8 cellular contexts compared by ENCODE assay signal in genomic region chr19:57813919-57814504, GRCh38. TPM values are rescaled to one million over a fixed set of nuclear protein-coding genes. Genes with fewer than 3 reads are reported as not detected.
DNase-seq lines count a peak whose midpoint lies in the region; ATAC-seq and TF ChIP-seq lines count a peak whose summit lies in the region.

No MANE protein-coding gene starts in this region.

- H3K9me2 ChIP-seq in MM.1S (replicated peaks; ENCODE audit: insufficient read depth, low read length), result no peaks in the 10 kb centered on the region

- peaks cover 13% of the 10 kb centered on the region for H3K79me2 ChIP-seq in MM.1S (ENCODE audit: low read length)

- H3K4me1 ChIP-seq in BE2C (no peaks in the 10 kb centered on the region), MM.1S (ENCODE audit: low read length) (no peaks in the 10 kb centered on the region), ectodermal cell (ENCODE audit: control insufficient read depth, insufficient read depth, low read length) (peaks cover 4% of the 10 kb centered on the region)

- H3K9me3 ChIP-seq in BE2C, result no peaks in the 10 kb centered on the region
- no peaks in the 10 kb centered on the region for H3K9me3 ChIP-seq in MM.1S (replicated peaks; ENCODE audit: insufficient read depth, low read length)
- H3K9me3 ChIP-seq in ectodermal cell (ENCODE audit: control insufficient read depth, low read length), result no peaks in the 10 kb centered on the region

- H3K36me3 Mint-ChIP-seq in naive B cell, result peaks cover 0 to 3% of the 10 kb centered on the region in 2 donors

- peak overlapping the region; percentile 91 to 99 (median 98) for H3K4me3 Mint-ChIP-seq in naive B cell

- no peaks in the 10 kb centered on the region for H3K9me3 Mint-ChIP-seq in naive B cell

- H2AFZ ChIP-seq in MM.1S (ENCODE audit: low read length), result peak overlapping the region; percentile 90

- no peaks in the 10 kb centered on the region for H4K20me1 ChIP-seq in MM.1S (ENCODE audit: insufficient read depth, low read length)

- H3K36me3 ChIP-seq in BE2C (peaks cover 4% of the 10 kb centered on the region), MM.1S (replicated peaks; ENCODE audit: insufficient read depth, low read length) (no peaks in the 10 kb centered on the region), ectodermal cell (ENCODE audit: control insufficient read depth, insufficient read depth, low read length) (no peaks in the 10 kb centered on the region)

- WGBS in ectodermal cell, 2 experiments, result 25% methylated on average over 13 of the region's 13 CpGs

- ATAC-seq in naive B cell (ENCODE audit: low read depth in 2 of 2) (no peak), GM19467 (IDR thresholded peaks at IDR 0.05; ENCODE audit: unreplicated experiment) (no peak)

- H3F3A ChIP-seq in MM.1S (ENCODE audit: insufficient read depth, low read length), result no peaks in the 10 kb centered on the region

- POLR2A ChIA-PET in HEK293T (lab: Yijun Ruan, JAX), result interaction anchor here (0.6 to 1.1 kb wide), 2 partner anchors 9 to 44 kb away, joined by 3 read pairs; partner anchors contain the start of gene ZNF586

- H3K4me3 ChIP-seq in BE2C (ENCODE audit: low read depth, low read length) (peak overlapping the region; percentile 96), MM.1S (ENCODE audit: low read length) (peak overlapping the region; percentile 91), ectodermal cell (ENCODE audit: insufficient read depth, low read depth, low read length) (peak overlapping the region; percentile 71)

- in situ Hi-C loops in ACHN (cut with HindIII; ENCODE audit: low pct_ligation_motif_present, low pct_unique_long_range_greater_than_20kb, low sequenced_read_pairs), result no loop called here

- peak overlapping the region; percentile 82 for H3K9ac ChIP-seq in MM.1S (ENCODE audit: low read length)

- H3K4me1 Mint-ChIP-seq in naive B cell, result peaks cover 37 to 50% (median 43%) of the 10 kb centered on the region in 3 donors

- H3K27ac ChIP-seq in MM.1S (ENCODE audit: low read length), result peak overlapping the region; percentile 35; the same call in 1 of the 2 replicates
- H3K27ac ChIP-seq in ectodermal cell (ENCODE audit: insufficient read depth, low read depth, low read length, poor library complexity, severe bottlenecking), result no peak overlapping the region

- CTCF ChIA-PET in HEK293T (lab: Yijun Ruan, JAX), result no interaction called here

- peak overlapping the region; percentile 82 for H3K4me2 ChIP-seq in MM.1S (ENCODE audit: low read depth, low read length)

- H3K27ac Mint-ChIP-seq in naive B cell, result peak overlapping the region; percentile 94 to 98 (median 96)

- DNase-seq in BE2C (no peak), MM.1S (no peak), naive B cell (no peak), HEK293T (ENCODE audit: extremely low spot score) (no peak), ACHN (no peak)
- DNase-seq in stimulated activated CD4-positive, alpha-beta T cell treated with anti-CD3 and anti-CD28 coated beads, Interleukin-4, amount 100 ng/mL, for 1 hour, result no peak

- TF ChIP-seq CTCF in BE2C (IDR thresholded peaks at IDR 0.05; ENCODE audit: low read depth, low read length) (no peak), MM.1S (IDR thresholded peaks at IDR 0.05; ENCODE audit: low read length) (no peak)

- H3K27me3 ChIP-seq in BE2C (no peaks in the 10 kb centered on the region), MM.1S (replicated peaks; ENCODE audit: insufficient read depth, low read length) (no peaks in the 10 kb centered on the region), ectodermal cell (ENCODE audit: control insufficient read depth, insufficient read depth, low read length, poor library complexity, severe bottlenecking) (no peaks in the 10 kb centered on the region)

- H3K27me3 Mint-ChIP-seq in naive B cell, result no peaks in the 10 kb centered on the region

TF ChIP-seq in HEK293T, 16 proteins besides CTCF, POLR2A, EP300 and RAD21:
- no peak for TF ChIP-seq HDGF (IDR thresholded peaks at IDR 0.05; ENCODE audit: borderline replicate concordance)
- no peak for TF ChIP-seq CTBP1 (IDR thresholded peaks at IDR 0.05; ENCODE audit: borderline replicate concordance)
- no peak for TF ChIP-seq NFRKB (IDR thresholded peaks at IDR 0.05)
- no peak for TF ChIP-seq TARDBP (IDR thresholded peaks at IDR 0.05)
- TF ChIP-seq FOXK2 (IDR thresholded peaks at IDR 0.05), result no peak
- no peak for TF ChIP-seq SUZ12 (IDR thresholded peaks at IDR 0.05)

RNA-seq across cellular contexts. Expression of gene ZNF552, which starts 0.7 kb away (rescaled TPM):
- polyA plus RNA-seq in BE2C (2012; ENCODE audit: insufficient read depth, insufficient read length, low read depth), result 3.3 TPM
- polyA plus RNA-seq in ectodermal cell (2013, experiment 1 of 4), result 8.7 TPM
- polyA plus RNA-seq in ectodermal cell (2013, experiment 2 of 4), result 9.8 TPM
- polyA plus RNA-seq in ectodermal cell (2013, experiment 3 of 4), result 6.8 TPM
- 6.2 TPM for polyA plus RNA-seq in ectodermal cell (2013, experiment 4 of 4)
- 10 to 100 TPM in 2 of 6 donors, 1 to 10 TPM in 4; 4.1 to 15.2 (median 6.3) TPM for polyA plus RNA-seq in naive B cell (ENCODE audit: low read depth in 6 of 6)

RNA-seq across cellular contexts. Expression of gene ZNF587B, which starts 16.1 kb away (rescaled TPM):
- polyA plus RNA-seq in BE2C (2012; ENCODE audit: insufficient read depth, insufficient read length, low read depth), result 1.3 TPM
- polyA plus RNA-seq in ectodermal cell (2013, experiment 1 of 4), result 16.0 TPM
- polyA plus RNA-seq in ectodermal cell (2013, experiment 2 of 4), result 21.6 TPM
- polyA plus RNA-seq in ectodermal cell (2013, experiment 3 of 4), result 12.2 TPM
- polyA plus RNA-seq in ectodermal cell (2013, experiment 4 of 4), result 12.3 TPM
- polyA plus RNA-seq in naive B cell (ENCODE audit: low read depth in 6 of 6), result 1 to 10 TPM in 5 of 6 donors, not detected in 1; 1.3 to 3.0 (median 1.5) TPM

RNA-seq across cellular contexts. Expression of gene ZNF587, which starts 35.6 kb away (rescaled TPM):
- polyA plus RNA-seq in BE2C (2012; ENCODE audit: insufficient read depth, insufficient read length, low read depth), result 8.8 TPM
- polyA plus RNA-seq in ectodermal cell (2013, experiment 1 of 4), result 47.5 TPM
- 54.4 TPM for polyA plus RNA-seq in ectodermal cell (2013, experiment 2 of 4)
- 31.3 TPM for polyA plus RNA-seq in ectodermal cell (2013, experiment 3 of 4)
- 39.0 TPM for polyA plus RNA-seq in ectodermal cell (2013, experiment 4 of 4)
- polyA plus RNA-seq in naive B cell (ENCODE audit: low read depth in 6 of 6), result 10 to 100 TPM in 1 of 6 donors, 1 to 10 TPM in 5; 4.5 to 11.1 (median 6.8) TPM

RNA-seq across cellular contexts. Expression of gene ZNF586, which starts 44.5 kb away (rescaled TPM):
- 9.1 TPM for polyA plus RNA-seq in BE2C (2012; ENCODE audit: insufficient read depth, insufficient read length, low read depth)
- 15.2 TPM for polyA plus RNA-seq in ectodermal cell (2013, experiment 1 of 4)
- polyA plus RNA-seq in ectodermal cell (2013, experiment 2 of 4), result 17.0 TPM
- 9.8 TPM for polyA plus RNA-seq in ectodermal cell (2013, experiment 3 of 4)
- 11.3 TPM for polyA plus RNA-seq in ectodermal cell (2013, experiment 4 of 4)
- polyA plus RNA-seq in naive B cell (ENCODE audit: low read depth in 6 of 6), result 10 to 100 TPM; 17.1 to 29.8 (median 24.1) TPM
